29 cellular contexts compared by ENCODE assay signal in the genomic region with DNA sequence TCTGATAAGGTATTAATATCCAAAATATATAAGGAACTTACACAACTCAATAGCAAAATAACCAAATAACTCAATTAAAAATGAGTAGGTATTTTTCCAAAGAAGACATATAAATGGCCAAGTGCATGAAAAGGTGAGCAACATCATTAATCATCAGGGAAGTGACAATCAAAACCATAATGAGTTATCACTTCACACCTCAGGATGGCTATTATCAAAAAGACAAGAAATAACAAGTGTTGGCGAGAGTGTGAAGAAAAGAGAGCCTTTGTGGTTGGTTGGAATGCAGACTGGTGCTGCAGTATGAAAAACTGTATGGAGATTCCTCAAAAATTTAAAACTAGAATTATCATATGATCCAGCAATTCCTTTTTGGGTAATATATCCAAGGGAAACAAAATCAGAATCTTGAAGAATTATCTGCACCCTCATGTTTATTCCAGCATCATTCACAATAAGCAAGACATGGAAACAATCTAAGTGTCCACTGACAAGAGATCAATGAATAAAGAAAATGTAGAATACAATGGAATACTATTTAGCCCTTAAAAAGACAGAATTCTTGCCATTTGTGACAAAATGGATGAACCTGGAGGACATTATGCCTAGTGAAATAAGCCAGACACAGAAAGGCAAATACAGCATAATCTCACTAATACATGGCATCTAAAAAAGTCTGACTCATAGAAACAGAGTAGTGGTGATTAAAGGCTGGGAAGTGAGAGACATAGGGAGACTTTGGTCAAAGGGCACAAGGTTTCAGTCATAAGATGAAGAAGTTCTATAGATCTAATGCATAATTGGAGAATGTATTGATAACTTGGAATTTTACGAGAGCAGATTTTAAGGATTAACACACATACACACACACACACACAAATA.
"Had no signal": no experiment of that assay in that cellular context is flagged by ENCODE, and none has a peak within 500 bp of the region (broad histone marks: within the 10 kb centered on the region; RNA-seq: fewer than 3 reads in every experiment).

No MANE protein-coding gene starts in this region.

- H3K4me3 ChIP-seq: ascending aorta, MG63, PC-9 had no signal

- H3K9me3 ChIP-seq: ascending aorta, MG63 had no signal

- H3K4me1 ChIP-seq: ascending aorta had no signal

- DNase-seq: activated CD4-positive, alpha-beta memory T cell treated with anti-CD3 and anti-CD28 coated beads, Interleukin-2, amount 10 ng/mL, durations not matched to agents 7 days and 5 days; activated CD4-positive, alpha-beta T cell treated with anti-CD3 and anti-CD28 coated beads for 1 hour; activated CD4-positive, alpha-beta T cell treated with anti-CD3 and anti-CD28 coated beads for 48 hours; activated CD4-positive, CD25-positive, alpha-beta regulatory T cell; activated CD8-positive, alpha-beta memory T cell treated with anti-CD3 and anti-CD28 coated beads for 24 hours; activated CD8-positive, alpha-beta memory T cell treated with anti-CD3 and anti-CD28 coated beads, Interleukin-2, amount 10 ng/mL, durations not matched to agents 7 days and 5 days; activated CD8-positive, alpha-beta memory T cell treated with anti-CD3 and anti-CD28 coated beads, Interleukin-2, amount 50 U/mL, for 48 hours; activated effector memory CD4-positive, alpha-beta T cell treated with anti-CD3 and anti-CD28 coated beads, Interleukin-2, amount 50 U/mL, for 16 hours; activated naive CD4-positive, alpha-beta T cell; activated naive CD4-positive, alpha-beta T cell treated with anti-CD3 and anti-CD28 coated beads, Interleukin-2, amount 50 U/mL, for 16 hours; activated naive CD8-positive, alpha-beta T cell treated with anti-CD3 and anti-CD28 coated beads for 36 hours; activated T-cell treated with anti-CD3 and anti-CD28 coated beads, Interleukin-2, amount 50 U/mL, for 48 hours; amygdala; Karpas-422; MG63; NCI-H1105; NCI-H1417 treated with DMSO at 0.1 percent for 48 hours; NCI-H1930; NCI-H2081 treated with DMSO at 0.1 percent for 48 hours; NCI-H345; NCI-H524 treated with DMSO at 0.1 percent for 48 hours; PC-9; Right ventricle myocardium superior; SW 1271; T-helper 1 cell; T-helper 2 cell; T-helper 9 cell; WERI-Rb-1 had no signal

- H2AFZ ChIP-seq: PC-9 had no signal

- H3K27me3 ChIP-seq: ascending aorta, MG63 had no signal

- H3K27ac ChIP-seq: ascending aorta, PC-9, WERI-Rb-1 had no signal

- H3K4me2 ChIP-seq: PC-9 had no signal

- ATAC-seq: activated CD8-positive, alpha-beta memory T cell treated with anti-CD3 and anti-CD28 coated beads, Interleukin-2, amount 10 ng/mL, durations not matched to agents 7 days and 5 days had no signal

- H3K36me3 ChIP-seq: ascending aorta, MG63, WERI-Rb-1 had no signal
